In genomic region chr3:51557993-51558392, GRCh38 we compare ENCODE assay signal across 34 cellular contexts.
"Had no signal": no experiment of that assay in that cellular context is flagged by ENCODE, and none has a peak within 500 bp of the region (broad histone marks: within the 10 kb centered on the region; RNA-seq: fewer than 3 reads in every experiment).

No MANE protein-coding gene starts in this region.

- H3K9me3 ChIP-seq: MG63 had no signal

- H3K27ac ChIP-seq: KMS-11 had no signal

- DNase-seq: Karpas-422, Kasumi-1, KG1, MG63, MM.1S, NCI-H1048, NCI-H1092, NCI-H1092 treated with DMSO at 0.1 percent for 48 hours, NCI-H1105, NCI-H1105 treated with DMSO at 0.1 percent for 48 hours, NCI-H1417, NCI-H1417 treated with DMSO at 0.1 percent for 48 hours, NCI-H1436, NCI-H1436 treated with DMSO at 0.1 percent for 48 hours, NCI-H146, NCI-H1694, NCI-H1694 treated with DMSO at 0.1 percent for 48 hours, NCI-H187, NCI-H187 treated with DMSO at 0.1 percent for 48 hours, NCI-H1930, NCI-H2029, NCI-H2029 treated with DMSO at 0.1 percent for 48 hours, NCI-H2081, NCI-H2081 treated with DMSO at 0.1 percent for 48 hours, NCI-H2107, NCI-H2171, NCI-H2171 treated with DMSO at 0.1 percent for 48 hours, NCI-H2227 treated with DMSO at 0.1 percent for 48 hours, NCI-H226, NCI-H345, NCI-H446, NCI-H446 treated with DMSO at 0.1 percent for 48 hours, NCI-H510A had no signal

- H3K9ac ChIP-seq: KMS-11 had no signal

- H3K36me3 ChIP-seq: MG63 had no signal

- H3K4me3 ChIP-seq: MG63 had no signal

- H3K4me2 ChIP-seq: KMS-11 had no signal

- H3K27me3 ChIP-seq: MG63 had no signal
